In genomic region chr14:24270537-24271133, GRCh38 we compare ENCODE assay signal across 8 cellular contexts. TPM values are rescaled to one million over a fixed set of nuclear protein-coding genes. Genes with fewer than 3 reads are reported as not detected.
DNase-seq lines count a peak whose midpoint lies in the region; ATAC-seq and TF ChIP-seq lines count a peak whose summit lies in the region.

No MANE protein-coding gene starts in this region.

- H3K4me1 ChIP-seq in NT2/D1 (ENCODE audit: insufficient read depth, insufficient read length) (no peaks in the 10 kb centered on the region), endocrine pancreas (ENCODE audit: control insufficient read depth, insufficient read depth, low read length) (no peaks in the 10 kb centered on the region)

- DNase-seq in NT2/D1 (ENCODE audit: low read depth, low spot score) (no peak), omental fat pad (ENCODE audit: low spot score) (no peak), NCI-H2029 treated with DMSO at 0.1 percent for 48 hours (lab: John Stamatoyannopoulos, UW) (no peak)
- DNase-seq in activated effector memory CD4-positive, alpha-beta T cell treated with Interleukin-2 at 50 U/mL for 16 hours = no peak

- peak overlapping the region; percentile 87 for H3K9ac ChIP-seq in NT2/D1 (ENCODE audit: insufficient read length, low read depth)
- H3K9ac ChIP-seq in endocrine pancreas (ENCODE audit: control insufficient read depth, insufficient read depth, low read length) = peak overlapping the region; percentile 90

- TF ChIP-seq CTCF in omental fat pad (IDR thresholded peaks at IDR 0.05) = no peak

- H3K9me3 ChIP-seq in NT2/D1 (ENCODE audit: insufficient read depth, low read length) (no peaks in the 10 kb centered on the region), endocrine pancreas (ENCODE audit: control insufficient read depth, low read length) (no peaks in the 10 kb centered on the region)

- H3K4me3 ChIP-seq in NT2/D1 (ENCODE audit: insufficient read length, low read depth) = peak overlapping the region; percentile 81
- H3K4me3 ChIP-seq in endocrine pancreas (ENCODE audit: control insufficient read depth, insufficient read depth, low read length) = peak overlapping the region; percentile 25

- H3K27me3 ChIP-seq in NT2/D1 (ENCODE audit: insufficient read depth, insufficient read length) (no peaks in the 10 kb centered on the region), endocrine pancreas (ENCODE audit: control insufficient read depth, insufficient read depth, low read length) (no peaks in the 10 kb centered on the region)

- peaks cover 40% of the 10 kb centered on the region for H3K36me3 ChIP-seq in NT2/D1 (ENCODE audit: insufficient read depth, insufficient read length, low read length)
- no peaks in the 10 kb centered on the region for H3K36me3 ChIP-seq in endocrine pancreas (ENCODE audit: control insufficient read depth, insufficient read depth, low read length)

- ATAC-seq in GM19023 (IDR thresholded peaks at IDR 0.05; ENCODE audit: unreplicated experiment) (peak; percentile 0), omental fat pad (ENCODE audit: low FRiP score) (peak; percentile 7), HG03196 (IDR thresholded peaks at IDR 0.05; ENCODE audit: unreplicated experiment) (no peak), HG03521 (IDR thresholded peaks at IDR 0.05; ENCODE audit: unreplicated experiment) (no peak)

RNA-seq across cellular contexts. Expression of gene RABGGTA, which starts 0.8 kb away (rescaled TPM):
- 10 to 100 TPM; 20.7 to 30.9 (median 25.0) TPM for total RNA-seq in omental fat pad

RNA-seq across cellular contexts. Expression of gene TGM1, which starts 7.7 kb away (rescaled TPM):
- total RNA-seq in omental fat pad = 100 to 1,000 TPM in 2 of 4 donors, 10 to 100 TPM in 1, 1 to 10 TPM in 1; 2.0 to 114 (median 79.1) TPM

RNA-seq across cellular contexts. Expression of gene TINF2, which starts 28.2 kb away (rescaled TPM):
- 10 to 100 TPM; 46.1 to 80.1 (median 63.6) TPM for total RNA-seq in omental fat pad

RNA-seq across cellular contexts. Expression of gene DHRS1, which starts 28.9 kb away (rescaled TPM):
- 10 to 100 TPM; 14.3 to 42.5 (median 23.7) TPM for total RNA-seq in omental fat pad

RNA-seq across cellular contexts. Expression of gene NOP9, which starts 29.0 kb away (rescaled TPM):
- total RNA-seq in omental fat pad = 10 to 100 TPM; 13.9 to 22.2 (median 17.8) TPM

Comparison
In these comparisons a context has a peak if more than half of its experiments do, and no peak if none do; other contexts are left out.
1. ATAC-seq: peak in GM19023 (single experiment) and omental fat pad (single experiment); none in HG03196 (single experiment) and HG03521 (single experiment).